In the genomic region with DNA sequence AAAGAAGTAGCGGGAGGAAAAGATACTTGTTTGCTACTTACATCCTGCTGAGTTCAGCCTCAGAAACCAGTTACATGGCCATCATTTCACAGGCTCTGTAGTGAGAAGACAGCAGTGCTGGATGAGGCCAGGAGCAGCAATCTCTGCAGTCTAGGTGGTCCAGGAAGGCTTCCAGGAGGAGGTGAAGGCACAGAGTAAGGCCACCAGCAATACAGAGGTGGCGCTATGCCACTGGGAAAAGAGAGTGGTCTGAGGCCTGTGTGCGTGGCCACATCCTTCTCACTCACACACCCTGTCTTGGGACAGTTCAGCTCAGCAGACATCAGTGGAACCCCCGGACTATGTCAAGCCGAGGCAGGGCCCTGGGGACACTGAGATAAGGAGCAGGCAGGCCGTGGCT, we compare ENCODE assay signal across 18 cellular contexts.
DNase-seq lines count a peak whose midpoint lies in the region; ATAC-seq, FAIRE-seq and TF ChIP-seq lines count a peak whose summit lies in the region.
"Had no signal": no experiment of that assay in that cellular context is flagged by ENCODE, and none has a peak within 500 bp of the region (broad histone marks: within the 10 kb centered on the region; RNA-seq: fewer than 3 reads in every experiment).

No MANE protein-coding gene starts in this region.

- H3K9me3 ChIP-seq in HepG2 (ENCODE audit: low read length) (no peaks in the 10 kb centered on the region), right lobe of liver (no peaks in the 10 kb centered on the region)

- no peak overlapping the region for H3K9ac ChIP-seq in HepG2 (ENCODE audit: insufficient read depth, low read depth, low read length)

- no peak for DNase-seq in HepG2 (ENCODE audit: low spot score)
- no peak for DNase-seq in right lobe of liver
- DNase-seq in SHP77 treated with DMSO at 0.1 percent for 48 hours (lab: John Stamatoyannopoulos, UW) = peak; percentile 9
- DNase-seq in foreskin keratinocyte = no peak
- DNase-seq in HCEC 1CT = no peak
- DNase-seq in NOMO-1 treated with DMSO at 0.1 percent for 48 hours (lab: John Stamatoyannopoulos, UW; ENCODE audit: unreplicated experiment) = no peak
- DNase-seq: CD4-positive, alpha-beta memory T cell; DMS79; Karpas-422; MM.1S; NCI-H1105; NCI-H187; NCI-H446 treated with DMSO at 0.1 percent for 48 hours; PC-3 had no signal

- BruUV-seq in HepG2 (replicated peaks; lab: Mats Ljungman, UMichigan) = no TSS peak

- no peak overlapping the region for H2AFZ ChIP-seq in HepG2 (ENCODE audit: low read length)

- 0 out of 3 replicates have a peak, but pooled peaks have one; percentile 14 for ATAC-seq in HepG2
- no peak for ATAC-seq in right lobe of liver
- no peak for ATAC-seq in foreskin keratinocyte
- no peak for ATAC-seq in HG03135 (IDR thresholded peaks at IDR 0.05; ENCODE audit: unreplicated experiment)
- ATAC-seq in GM21390 (IDR thresholded peaks at IDR 0.05; ENCODE audit: unreplicated experiment) = no peak
- ATAC-seq: PC-3 had no signal

- H3K36me3 ChIP-seq in HepG2 (replicated peaks in 1 of 2; ENCODE audit: control insufficient read depth in 1 of 2, insufficient read depth in 2 of 2, low read length in 2 of 2) (no peaks in the 10 kb centered on the region), right lobe of liver (no peaks in the 10 kb centered on the region)

- POLR2A ChIA-PET in HepG2 (lab: Yijun Ruan, JAX) = no interaction called here

- TF ChIP-seq CTCF in HepG2 (CRISPR knock-in tag; IDR thresholded peaks at IDR 0.05) = peak; percentile 23; the same call in 1 of the 2 replicates
- TF ChIP-seq CTCF in right lobe of liver (IDR thresholded peaks at IDR 0.05) = no peak
- TF ChIP-seq CTCF in foreskin keratinocyte (conservative IDR thresholded peaks at IDR 0.05) = peak; percentile 11

- no peak overlapping the region for H3K27ac ChIP-seq in HepG2 (ENCODE audit: extremely low read length, insufficient read depth, low read length)
- no peak overlapping the region for H3K27ac ChIP-seq in right lobe of liver
- no peak overlapping the region for H3K27ac ChIP-seq in foreskin keratinocyte

- H3K27me3 ChIP-seq in HepG2 (ENCODE audit: control insufficient read depth in 1 of 2, insufficient read depth in 2 of 2, low read length in 2 of 2) (peaks cover 4 to 63% of the 10 kb centered on the region in 2 experiments), right lobe of liver (no peaks in the 10 kb centered on the region), foreskin keratinocyte (no peaks in the 10 kb centered on the region)

- FAIRE-seq in HepG2 (lab: Jason Lieb, UNC) = no peak
- FAIRE-seq: G401.6, GM12892 had no signal

- H3K4me3 ChIP-seq in HepG2 (replicated peaks in 1 of 3; ENCODE audit: insufficient read depth in 1 of 3, low read depth in 2 of 3, low read length in 3 of 3) = no peak overlapping the region
- H3K4me3 ChIP-seq in right lobe of liver = no peak overlapping the region

- in situ Hi-C loops in HepG2 (cut with HindIII; ENCODE audit: extremely low pct_ligation_motif_present, low pct_unique_long_range_greater_than_20kb) = no loop called here

- H3K79me2 ChIP-seq in HepG2 (ENCODE audit: insufficient read depth, low read length) = no peaks in the 10 kb centered on the region

- TF ChIP-seq RAD21 in HepG2 (CRISPR knock-in tag; IDR thresholded peaks at IDR 0.05) = no peak

- H3K4me2 ChIP-seq in HepG2 (ENCODE audit: low read depth, low read length) = no peak overlapping the region

- CTCF ChIA-PET in HepG2 (lab: Yijun Ruan, JAX; ENCODE audit: low intra/inter-chr PET ratio, low total read pairs) = no interaction called here

- 28% methylated on average over 6 of the region's 6 CpGs for WGBS in HepG2 (ENCODE audit: low lambda C conversion rate)
- WGBS in right lobe of liver (ENCODE audit: insufficient coverage, low coverage, low lambda C conversion rate, missing lambda C conversion rate) = 52% methylated on average over 4 of the region's 6 CpGs

- no peak for TF ChIP-seq EP300 in HepG2 (IDR thresholded peaks at IDR 0.05; ENCODE audit: low read depth in 2 of 2, low read length in 2 of 2)
- TF ChIP-seq EP300 in HepG2 (CRISPR knock-in tag; IDR thresholded peaks at IDR 0.05; ENCODE audit: borderline replicate concordance) = no peak

- H3K4me1 ChIP-seq in HepG2 (ENCODE audit: insufficient read depth, low read length) (no peaks in the 10 kb centered on the region), right lobe of liver (no peaks in the 10 kb centered on the region), foreskin keratinocyte (no peaks in the 10 kb centered on the region)

- H4K20me1 ChIP-seq in HepG2 (ENCODE audit: insufficient read depth, low read length) = no peaks in the 10 kb centered on the region

- TF ChIP-seq POLR2A in HepG2 (IDR thresholded peaks at IDR 0.05; ENCODE audit: insufficient read depth in 1 of 2, low read depth in 2 of 2, low read length in 2 of 2) (no peak), right lobe of liver (IDR thresholded peaks at IDR 0.05) (no peak)

- intact Hi-C loops in HepG2 (cut with micrococcal nuclease; ENCODE audit: unreplicated experiment) = no loop called here
- intact Hi-C loops in right lobe of liver (cut with DNase I) = no loop called here

TF ChIP-seq in HepG2, 621 proteins besides CTCF, POLR2A, EP300 and RAD21:
- TF ChIP-seq ZFP82 (CRISPR knock-in tag; IDR thresholded peaks at IDR 0.05; ENCODE audit: borderline replicate concordance) (no peak), KLF12 (CRISPR knock-in tag; IDR thresholded peaks at IDR 0.05; ENCODE audit: borderline replicate concordance) (no peak), ZFP41 (CRISPR knock-in tag; IDR thresholded peaks at IDR 0.05; ENCODE audit: borderline replicate concordance) (no peak), TEAD3 (CRISPR knock-in tag; optimal IDR thresholded peaks at IDR 0.05; ENCODE audit: borderline replicate concordance) (no peak), KMT2A (CRISPR knock-in tag; IDR thresholded peaks at IDR 0.05) (no peak), ZNF33B (CRISPR knock-in tag; IDR thresholded peaks at IDR 0.05) (no peak), ZNF17 (CRISPR knock-in tag; IDR thresholded peaks at IDR 0.05) (no peak), ZNF460 (CRISPR knock-in tag; IDR thresholded peaks at IDR 0.05; ENCODE audit: borderline replicate concordance) (no peak), ZBTB20 (CRISPR knock-in tag; IDR thresholded peaks at IDR 0.05; ENCODE audit: borderline replicate concordance, low read depth) (no peak), U2AF1 (optimal IDR thresholded peaks at IDR 0.05; ENCODE audit: low read depth, low read length) (no peak), RBM22 (optimal IDR thresholded peaks at IDR 0.05; ENCODE audit: low read length) (no peak)
- TF ChIP-seq, protein P1, sequence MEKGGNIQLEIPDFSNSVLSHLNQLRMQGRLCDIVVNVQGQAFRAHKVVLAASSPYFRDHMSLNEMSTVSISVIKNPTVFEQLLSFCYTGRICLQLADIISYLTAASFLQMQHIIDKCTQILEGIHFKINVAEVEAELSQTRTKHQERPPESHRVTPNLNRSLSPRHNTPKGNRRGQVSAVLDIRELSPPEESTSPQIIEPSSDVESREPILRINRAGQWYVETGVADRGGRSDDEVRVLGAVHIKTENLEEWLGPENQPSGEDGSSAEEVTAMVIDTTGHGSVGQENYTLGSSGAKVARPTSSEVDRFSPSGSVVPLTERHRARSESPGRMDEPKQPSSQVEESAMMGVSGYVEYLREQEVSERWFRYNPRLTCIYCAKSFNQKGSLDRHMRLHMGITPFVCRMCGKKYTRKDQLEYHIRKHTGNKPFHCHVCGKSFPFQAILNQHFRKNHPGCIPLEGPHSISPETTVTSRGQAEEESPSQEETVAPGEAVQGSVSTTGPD (CRISPR knock-in tag; IDR thresholded peaks at IDR 0.05) = no peak
- TF ChIP-seq, protein P2, sequence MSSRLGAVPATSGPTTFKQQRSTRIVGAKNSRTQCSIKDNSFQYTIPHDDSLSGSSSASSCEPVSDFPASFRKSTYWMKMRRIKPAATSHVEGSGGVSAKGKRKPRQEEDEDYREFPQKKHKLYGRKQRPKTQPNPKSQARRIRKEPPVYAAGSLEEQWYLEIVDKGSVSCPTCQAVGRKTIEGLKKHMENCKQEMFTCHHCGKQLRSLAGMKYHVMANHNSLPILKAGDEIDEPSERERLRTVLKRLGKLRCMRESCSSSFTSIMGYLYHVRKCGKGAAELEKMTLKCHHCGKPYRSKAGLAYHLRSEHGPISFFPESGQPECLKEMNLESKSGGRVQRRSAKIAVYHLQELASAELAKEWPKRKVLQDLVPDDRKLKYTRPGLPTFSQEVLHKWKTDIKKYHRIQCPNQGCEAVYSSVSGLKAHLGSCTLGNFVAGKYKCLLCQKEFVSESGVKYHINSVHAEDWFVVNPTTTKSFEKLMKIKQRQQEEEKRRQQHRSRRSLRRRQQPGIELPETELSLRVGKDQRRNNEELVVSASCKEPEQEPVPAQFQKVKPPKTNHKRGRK (CRISPR knock-in tag; IDR thresholded peaks at IDR 0.05) = no peak
- TF ChIP-seq, protein P3, sequence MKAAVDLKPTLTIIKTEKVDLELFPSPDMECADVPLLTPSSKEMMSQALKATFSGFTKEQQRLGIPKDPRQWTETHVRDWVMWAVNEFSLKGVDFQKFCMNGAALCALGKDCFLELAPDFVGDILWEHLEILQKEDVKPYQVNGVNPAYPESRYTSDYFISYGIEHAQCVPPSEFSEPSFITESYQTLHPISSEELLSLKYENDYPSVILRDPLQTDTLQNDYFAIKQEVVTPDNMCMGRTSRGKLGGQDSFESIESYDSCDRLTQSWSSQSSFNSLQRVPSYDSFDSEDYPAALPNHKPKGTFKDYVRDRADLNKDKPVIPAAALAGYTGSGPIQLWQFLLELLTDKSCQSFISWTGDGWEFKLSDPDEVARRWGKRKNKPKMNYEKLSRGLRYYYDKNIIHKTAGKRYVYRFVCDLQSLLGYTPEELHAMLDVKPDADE (CRISPR knock-in tag; IDR thresholded peaks at IDR 0.05) = no peak

Comparison
In these comparisons a context has a peak if more than half of its experiments do, and no peak if none do; other contexts are left out.
1. CTCF ChIP-seq: peak in HepG2 (single experiment) and foreskin keratinocyte (single experiment); none in right lobe of liver (0 of 4).